In genomic region chr20:3663858-3664257, GRCh38 we compare ENCODE assay signal across 39 cellular contexts. TPM values are rescaled to one million over a fixed set of nuclear protein-coding genes. Genes with fewer than 3 reads are reported as not detected.
"Had no signal": no experiment of that assay in that cellular context is flagged by ENCODE, and none has a peak within 500 bp of the region (broad histone marks: within the 10 kb centered on the region; RNA-seq: fewer than 3 reads in every experiment).

No MANE protein-coding gene starts in this region.

- H3K4me3 Mint-ChIP-seq: activated B cell treated with CpG ODN at 0.5 μM for 24 hours; activated CD4-positive, alpha-beta memory T cell treated with anti-CD3 and anti-CD28 coated beads for 36 hours; activated CD4-positive, alpha-beta T cell treated with anti-CD3 and anti-CD28 coated beads, Interleukin-2, amount 10 ng/mL, durations not matched to agents 24 days and 14 days; activated CD8-positive, alpha-beta T cell treated with anti-CD3 and anti-CD28 coated beads for 36 hours; activated naive CD4-positive, alpha-beta T cell treated with anti-CD3 and anti-CD28 coated beads for 36 hours; activated naive CD8-positive, alpha-beta T cell treated with anti-CD3 and anti-CD28 coated beads for 36 hours; activated T-cell treated with anti-CD3 and anti-CD28 coated beads, Interleukin-2, amount 50 U/mL, for 4 hours; activated T-cell treated with anti-CD3 and anti-CD28 coated beads, Interleukin-2, amount 50 U/mL, for 72 hours; activated T-helper 1 cell treated with anti-CD3 and anti-CD28 coated beads, Interleukin-12 subunit alpha, Interleukin-12 subunit beta, Interleukin-2, Interleukin-4 antibody, amounts not matched to agents 30 ng/mL and 10 ng/mL and 1 ng/mL, durations not matched to agents 14 hours and 24 hours and 36 hours; activated T-helper 17 cell treated with anti-CD3 and anti-CD28 coated beads, Interleukin-2, amount 50 U/mL, for 72 hours; T-helper 1 cell treated with Interleukin-12 subunit alpha and Interleukin-12 subunit beta and Interleukin-4 antibody, amounts not matched to agents 30 μg/mL and 1 μg/mL, for 36 hours; T-helper 2 cell treated with Interferon-gamma antibody and Interleukin-4, amounts not matched to agents 5 μg/mL and 100 μg/mL, for 36 hours had no signal

- H3K36me3 ChIP-seq: adrenal gland, brain microvascular endothelial cell, breast epithelium had no signal

- H3K36me3 Mint-ChIP-seq: activated CD4-positive, alpha-beta memory T cell treated with anti-CD3 and anti-CD28 coated beads for 36 hours; activated naive CD4-positive, alpha-beta T cell treated with anti-CD3 and anti-CD28 coated beads, Interleukin-2, amount 50 U/mL, for 72 hours; activated naive CD8-positive, alpha-beta T cell treated with anti-CD3 and anti-CD28 coated beads for 36 hours had no signal

- H3K4me1 ChIP-seq: adrenal gland had no signal

- H3K9me3 ChIP-seq: adrenal gland, body of pancreas, breast epithelium had no signal

- H3K27ac Mint-ChIP-seq: activated B cell treated with CpG ODN at 0.5 μM for 24 hours; activated CD4-positive, alpha-beta memory T cell treated with anti-CD3 and anti-CD28 coated beads for 36 hours; activated CD4-positive, alpha-beta T cell treated with anti-CD3 and anti-CD28 coated beads, Interleukin-2, amount 10 ng/mL, durations not matched to agents 24 days and 14 days; activated CD8-positive, alpha-beta T cell treated with anti-CD3 and anti-CD28 coated beads for 36 hours; activated naive CD4-positive, alpha-beta T cell treated with anti-CD3 and anti-CD28 coated beads for 36 hours; activated naive CD4-positive, alpha-beta T cell treated with anti-CD3 and anti-CD28 coated beads, Interleukin-2, amount 50 U/mL, for 72 hours; activated naive CD8-positive, alpha-beta T cell treated with anti-CD3 and anti-CD28 coated beads for 36 hours; activated T-cell treated with anti-CD3 and anti-CD28 coated beads, Interleukin-2, amount 50 U/mL, for 72 hours; activated T-helper 1 cell treated with anti-CD3 and anti-CD28 coated beads, Interleukin-12 subunit alpha, Interleukin-12 subunit beta, Interleukin-2, Interleukin-4 antibody, amounts not matched to agents 30 ng/mL and 10 ng/mL and 1 ng/mL, durations not matched to agents 14 hours and 24 hours and 36 hours; activated T-helper 17 cell treated with anti-CD3 and anti-CD28 coated beads, Interleukin-2, amount 50 U/mL, for 72 hours; T-helper 1 cell treated with Interleukin-12 subunit alpha and Interleukin-12 subunit beta and Interleukin-4 antibody, amounts not matched to agents 30 μg/mL and 1 μg/mL, for 36 hours; T-helper 2 cell treated with Interferon-gamma antibody and Interleukin-4, amounts not matched to agents 5 μg/mL and 100 μg/mL, for 36 hours had no signal

- ATAC-seq: activated CD8-positive, alpha-beta T cell treated with anti-CD3 and anti-CD28 coated beads for 36 hours; activated naive CD4-positive, alpha-beta T cell treated with anti-CD3 and anti-CD28 coated beads, Interleukin-2, amount 50 U/mL, for 72 hours; activated T-cell treated with anti-CD3 and anti-CD28 coated beads, Interleukin-2, amount 50 U/mL, for 4 hours; activated T-cell treated with anti-CD3 and anti-CD28 coated beads, Interleukin-2, amount 50 U/mL, for 72 hours; activated T-helper 17 cell treated with anti-CD3 and anti-CD28 coated beads, Interleukin-2, amount 50 U/mL, for 72 hours; body of pancreas had no signal

- FAIRE-seq: astrocyte, TTC549 had no signal

- DNase-seq: activated B cell treated with CpG ODN at 0.5 μM for 24 hours; activated CD4-positive, alpha-beta memory T cell treated with anti-CD3 and anti-CD28 coated beads for 36 hours; activated CD4-positive, alpha-beta T cell treated with anti-CD3 and anti-CD28 coated beads for 4 hours; activated CD4-positive, alpha-beta T cell treated with anti-CD3 and anti-CD28 coated beads, Interleukin-2, amount 10 ng/mL, durations not matched to agents 24 days and 14 days; activated CD4-positive, alpha-beta T cell treated with anti-CD3 and anti-CD28 coated beads, Interleukin-2, amount 50 U/mL, for 1 hour; activated CD4-positive, alpha-beta T cell treated with anti-CD3 and anti-CD28 coated beads, Interleukin-2, amount 50 U/mL, for 4 hours; activated CD4-positive, CD25-positive, alpha-beta regulatory T cell treated with anti-CD3 and anti-CD28 coated beads, Interleukin-2, amount 50 U/mL, for 72 hours; activated CD8-positive, alpha-beta memory T cell treated with anti-CD3 and anti-CD28 coated beads, Interleukin-2, amount 50 U/mL, for 4 hours; activated CD8-positive, alpha-beta T cell treated with anti-CD3 and anti-CD28 coated beads for 36 hours; activated gamma-delta T cell treated with Interleukin-2 at 50 U/mL for 16 hours; activated naive CD4-positive, alpha-beta T cell; activated naive CD4-positive, alpha-beta T cell treated with anti-CD3 and anti-CD28 coated beads for 36 hours; activated naive CD4-positive, alpha-beta T cell treated with anti-CD3 and anti-CD28 coated beads, Interleukin-2, amount 50 U/mL, for 16 hours; activated naive CD8-positive, alpha-beta T cell treated with anti-CD3 and anti-CD28 coated beads for 36 hours; activated T-cell treated with anti-CD3 and anti-CD28 coated beads for 4 hours; activated T-cell treated with anti-CD3 and anti-CD28 coated beads, Interleukin-2, amount 50 U/mL, for 1 hour; activated T-cell treated with anti-CD3 and anti-CD28 coated beads, Interleukin-2, amount 50 U/mL, for 4 hours; activated T-cell treated with anti-CD3 and anti-CD28 coated beads, Interleukin-2, amount 50 U/mL, for 72 hours; adrenal gland; amniotic stem cell; body of pancreas; brain microvascular endothelial cell; central memory CD4-positive, alpha-beta T cell; T-helper 1 cell; T-helper 2 cell; T-helper 9 cell had no signal

- H3K4me3 ChIP-seq: adrenal gland, body of pancreas, breast epithelium had no signal

- H3K9me3 Mint-ChIP-seq: activated B cell treated with CpG ODN at 0.5 μM for 24 hours; activated CD4-positive, alpha-beta memory T cell treated with anti-CD3 and anti-CD28 coated beads for 36 hours; activated CD4-positive, alpha-beta T cell treated with anti-CD3 and anti-CD28 coated beads, Interleukin-2, amount 10 ng/mL, durations not matched to agents 24 days and 14 days; activated CD8-positive, alpha-beta T cell treated with anti-CD3 and anti-CD28 coated beads for 36 hours; activated naive CD4-positive, alpha-beta T cell treated with anti-CD3 and anti-CD28 coated beads for 36 hours; activated naive CD4-positive, alpha-beta T cell treated with anti-CD3 and anti-CD28 coated beads, Interleukin-2, amount 50 U/mL, for 72 hours; activated naive CD8-positive, alpha-beta T cell treated with anti-CD3 and anti-CD28 coated beads for 36 hours; activated T-cell treated with anti-CD3 and anti-CD28 coated beads, Interleukin-2, amount 50 U/mL, for 4 hours; activated T-cell treated with anti-CD3 and anti-CD28 coated beads, Interleukin-2, amount 50 U/mL, for 72 hours; activated T-helper 1 cell treated with anti-CD3 and anti-CD28 coated beads, Interleukin-12 subunit alpha, Interleukin-12 subunit beta, Interleukin-2, Interleukin-4 antibody, amounts not matched to agents 30 ng/mL and 10 ng/mL and 1 ng/mL, durations not matched to agents 14 hours and 24 hours and 36 hours; activated T-helper 17 cell treated with anti-CD3 and anti-CD28 coated beads, Interleukin-2, amount 50 U/mL, for 72 hours; T-helper 1 cell treated with Interleukin-12 subunit alpha and Interleukin-12 subunit beta and Interleukin-4 antibody, amounts not matched to agents 30 μg/mL and 1 μg/mL, for 36 hours; T-helper 2 cell treated with Interferon-gamma antibody and Interleukin-4, amounts not matched to agents 5 μg/mL and 100 μg/mL, for 36 hours had no signal

- H3K27ac ChIP-seq: adrenal gland, body of pancreas, brain microvascular endothelial cell, breast epithelium, VCaP had no signal

RNA-seq across cellular contexts. Expression of gene GFRA4, which starts 0.7 kb away (rescaled TPM):
- total RNA-seq: activated B cell treated with CpG ODN at 0.5 μM for 24 hours; activated CD4-positive, alpha-beta memory T cell treated with anti-CD3 and anti-CD28 coated beads for 36 hours; activated CD4-positive, alpha-beta T cell treated with anti-CD3 and anti-CD28 coated beads, Interleukin-2, amount 10 ng/mL, durations not matched to agents 24 days and 14 days; activated CD8-positive, alpha-beta memory T cell treated with anti-CD3 and anti-CD28 coated beads for 36 hours; activated CD8-positive, alpha-beta T cell treated with anti-CD3 and anti-CD28 coated beads for 36 hours; activated naive CD4-positive, alpha-beta T cell treated with anti-CD3 and anti-CD28 coated beads for 36 hours; activated naive CD4-positive, alpha-beta T cell treated with anti-CD3 and anti-CD28 coated beads, Interleukin-2, amount 50 U/mL, for 72 hours; activated naive CD8-positive, alpha-beta T cell treated with anti-CD3 and anti-CD28 coated beads for 36 hours; activated T-cell treated with anti-CD3 and anti-CD28 coated beads, Interleukin-2, amount 50 U/mL, for 4 hours; activated T-cell treated with anti-CD3 and anti-CD28 coated beads, Interleukin-2, amount 50 U/mL, for 72 hours; activated T-helper 1 cell treated with anti-CD3 and anti-CD28 coated beads, Interleukin-12 subunit alpha, Interleukin-12 subunit beta, Interleukin-2, Interleukin-4 antibody, amounts not matched to agents 30 ng/mL and 10 ng/mL and 1 ng/mL, durations not matched to agents 14 hours and 24 hours and 36 hours; activated T-helper 17 cell treated with anti-CD3 and anti-CD28 coated beads, Interleukin-2, amount 50 U/mL, for 72 hours; adrenal gland; aorta; astrocyte; body of pancreas; breast epithelium; cardiac septum; cerebellum had no signal
- polyA plus RNA-seq: adrenal gland, aorta had no signal

RNA-seq across cellular contexts. Expression of gene ADAM33, which starts 18.0 kb away (rescaled TPM):
- total RNA-seq: activated B cell treated with CpG ODN at 0.5 μM for 24 hours; activated CD4-positive, alpha-beta memory T cell treated with anti-CD3 and anti-CD28 coated beads for 36 hours; activated CD4-positive, alpha-beta T cell treated with anti-CD3 and anti-CD28 coated beads, Interleukin-2, amount 10 ng/mL, durations not matched to agents 24 days and 14 days; activated CD8-positive, alpha-beta memory T cell treated with anti-CD3 and anti-CD28 coated beads for 36 hours; activated CD8-positive, alpha-beta T cell treated with anti-CD3 and anti-CD28 coated beads for 36 hours; activated naive CD4-positive, alpha-beta T cell treated with anti-CD3 and anti-CD28 coated beads for 36 hours; activated naive CD4-positive, alpha-beta T cell treated with anti-CD3 and anti-CD28 coated beads, Interleukin-2, amount 50 U/mL, for 72 hours; activated naive CD8-positive, alpha-beta T cell treated with anti-CD3 and anti-CD28 coated beads for 36 hours; activated T-cell treated with anti-CD3 and anti-CD28 coated beads, Interleukin-2, amount 50 U/mL, for 4 hours; activated T-cell treated with anti-CD3 and anti-CD28 coated beads, Interleukin-2, amount 50 U/mL, for 72 hours; activated T-helper 1 cell treated with anti-CD3 and anti-CD28 coated beads, Interleukin-12 subunit alpha, Interleukin-12 subunit beta, Interleukin-2, Interleukin-4 antibody, amounts not matched to agents 30 ng/mL and 10 ng/mL and 1 ng/mL, durations not matched to agents 14 hours and 24 hours and 36 hours; activated T-helper 17 cell treated with anti-CD3 and anti-CD28 coated beads, Interleukin-2, amount 50 U/mL, for 72 hours had no signal

RNA-seq across cellular contexts. Expression of gene SIGLEC1, which starts 48.5 kb away (rescaled TPM):
- total RNA-seq: activated B cell treated with CpG ODN at 0.5 μM for 24 hours; activated CD4-positive, alpha-beta T cell treated with anti-CD3 and anti-CD28 coated beads, Interleukin-2, amount 10 ng/mL, durations not matched to agents 24 days and 14 days; activated CD8-positive, alpha-beta memory T cell treated with anti-CD3 and anti-CD28 coated beads for 36 hours; activated CD8-positive, alpha-beta T cell treated with anti-CD3 and anti-CD28 coated beads for 36 hours; activated naive CD8-positive, alpha-beta T cell treated with anti-CD3 and anti-CD28 coated beads for 36 hours; activated T-helper 1 cell treated with anti-CD3 and anti-CD28 coated beads, Interleukin-12 subunit alpha, Interleukin-12 subunit beta, Interleukin-2, Interleukin-4 antibody, amounts not matched to agents 30 ng/mL and 10 ng/mL and 1 ng/mL, durations not matched to agents 14 hours and 24 hours and 36 hours; activated T-helper 17 cell treated with anti-CD3 and anti-CD28 coated beads, Interleukin-2, amount 50 U/mL, for 72 hours; astrocyte had no signal
